9 cellular contexts compared by ENCODE assay signal in the genomic region with DNA sequence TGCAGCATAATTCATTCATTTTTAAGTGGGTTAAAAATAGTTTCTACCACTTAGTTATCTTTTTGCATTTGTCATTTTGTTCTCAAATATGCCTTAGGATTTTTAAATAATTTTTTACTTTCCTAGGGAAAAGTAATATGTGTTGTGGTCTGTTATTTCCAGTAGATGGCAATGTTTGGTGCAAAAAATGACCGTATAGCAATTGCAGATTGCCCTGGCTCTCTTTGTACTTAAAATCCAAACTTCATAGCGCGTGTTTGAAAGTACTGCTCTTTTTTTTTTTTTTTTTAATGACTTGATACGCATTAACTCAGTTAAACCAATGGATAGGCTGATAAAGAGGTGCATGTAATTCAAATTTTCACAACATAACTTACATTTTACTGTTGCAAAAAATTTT.
DNase-seq lines count a peak whose midpoint lies in the region; ATAC-seq and TF ChIP-seq lines count a peak whose summit lies in the region.
"Had no signal": no experiment of that assay in that cellular context is flagged by ENCODE, and none has a peak within 500 bp of the region (broad histone marks: within the 10 kb centered on the region; RNA-seq: fewer than 3 reads in every experiment).

No MANE protein-coding gene starts in this region.

- no peaks in the 10 kb centered on the region for H3K4me1 ChIP-seq in testis

- H3K4me3 ChIP-seq in H7 (ENCODE audit: insufficient read depth, low read depth, low read length) (no peak overlapping the region), testis (no peak overlapping the region)
- H3K4me3 ChIP-seq: thoracic aorta had no signal

- no peak for TF ChIP-seq POLR2A in testis (IDR thresholded peaks at IDR 0.05)

- H3K27me3 ChIP-seq in H7 (ENCODE audit: control insufficient read depth, insufficient read depth, low read length) (no peaks in the 10 kb centered on the region), testis (no peaks in the 10 kb centered on the region)

- intact Hi-C loops in testis (cut with DNase I; ENCODE audit: low total_unique reads), result no loop called here

- peak; percentile 8 for DNase-seq in Ammon's horn (ENCODE audit: low spot score)
- peak; percentile 24 for DNase-seq in H7
- peak; percentile 6 for DNase-seq in SK-N-DZ (ENCODE audit: low spot score)
- DNase-seq in globus pallidus (ENCODE audit: low spot score), result peak; percentile 1
- DNase-seq in cortex of kidney (lab: John Stamatoyannopoulos, UW), result no peak
- no peak for DNase-seq in testis

- peak in 1 of 3 experiments; percentile 5 for TF ChIP-seq CTCF in testis (IDR thresholded peaks at IDR 0.05)

- H3K27ac ChIP-seq in testis, result no peak overlapping the region
- H3K27ac ChIP-seq: thoracic aorta had no signal

- no peaks in the 10 kb centered on the region for H3K36me3 ChIP-seq in H7 (replicated peaks; ENCODE audit: control insufficient read depth, insufficient read depth, low read length)
- no peaks in the 10 kb centered on the region for H3K36me3 ChIP-seq in testis (ENCODE audit: low read depth, missing control alignments)
- H3K36me3 ChIP-seq: thoracic aorta had no signal

- ATAC-seq in GM21737 (IDR thresholded peaks at IDR 0.05; ENCODE audit: unreplicated experiment), result no peak
- ATAC-seq in GM18502 (IDR thresholded peaks at IDR 0.05; ENCODE audit: poor library complexity, unreplicated experiment), result no peak

- 8 to 23% methylated on average over 4 of the region's 4 CpGs for WGBS in testis, 2 donors

- no peaks in the 10 kb centered on the region for H3K9me3 ChIP-seq in testis
- H3K9me3 ChIP-seq: thoracic aorta had no signal

Comparison
In these comparisons a context has a peak if more than half of its experiments do, and no peak if none do; other contexts are left out.
1. DNase-seq: peak in Ammon's horn (single experiment), H7 (single experiment), SK-N-DZ (single experiment) and globus pallidus (single experiment); none in cortex of kidney (single experiment) and testis (single experiment).